In genomic region chr2:160680974-160681373, GRCh38 we compare ENCODE assay signal across 23 cellular contexts.
"Had no signal": no experiment of that assay in that cellular context is flagged by ENCODE, and none has a peak within 500 bp of the region (broad histone marks: within the 10 kb centered on the region; RNA-seq: fewer than 3 reads in every experiment).

No MANE protein-coding gene starts in this region.

- H3K36me3 Mint-ChIP-seq: mesothelial cell of epicardium had no signal

- H3K4me1 Mint-ChIP-seq: mesothelial cell of epicardium had no signal

- ATAC-seq: effector memory CD8-positive, alpha-beta T cell; gastrocnemius medialis; heart right ventricle; left cardiac atrium; left lung; left ventricle myocardium superior; lower lobe of right lung; mucosa of descending colon; naive thymus-derived CD4-positive, alpha-beta T cell had no signal

- DNase-seq: colonic mucosa; cortex of kidney; effector CD8-positive, alpha-beta T cell; effector memory CD8-positive, alpha-beta T cell; esophagus squamous epithelium; foreskin fibroblast; foreskin melanocyte; gastrocnemius medialis; glutamatergic neuron; head of caudate nucleus; heart right ventricle; hippocampal formation; left cardiac atrium; left lung; left ventricle myocardium superior; lower lobe of right lung; mesenchymal stem cell; mucosa of descending colon; naive thymus-derived CD4-positive, alpha-beta T cell had no signal

- H3K27ac ChIP-seq: colonic mucosa, esophagus squamous epithelium, gastrocnemius medialis, heart right ventricle, left lung, lower lobe of right lung had no signal

- H3K4me3 ChIP-seq: colonic mucosa, esophagus squamous epithelium, gastrocnemius medialis, heart right ventricle, left lung, lower lobe of right lung, mucosa of descending colon had no signal

- FAIRE-seq: islet of Langerhans, keratinocyte had no signal

- H3K36me3 ChIP-seq: colonic mucosa, esophagus squamous epithelium, gastrocnemius medialis, heart right ventricle, left lung, lower lobe of right lung had no signal

- H3K9me3 ChIP-seq: colonic mucosa, esophagus squamous epithelium, gastrocnemius medialis, heart right ventricle, left lung, lower lobe of right lung, mucosa of descending colon had no signal

- H3K4me1 ChIP-seq: colonic mucosa, esophagus squamous epithelium, gastrocnemius medialis, heart right ventricle, left lung, lower lobe of right lung had no signal

- H3K27me3 ChIP-seq: colonic mucosa, esophagus squamous epithelium, gastrocnemius medialis, heart right ventricle, left lung had no signal

- H3K4me3 Mint-ChIP-seq: dendritic cell treated with granulocyte-macrophage colony-stimulating factor and Interleukin-4, amounts not matched to agents 40 ng/mL and 50 ng/mL, for 4 days; effector memory CD8-positive, alpha-beta T cell; mesothelial cell of epicardium; naive thymus-derived CD4-positive, alpha-beta T cell had no signal

- H3K9me3 Mint-ChIP-seq: effector memory CD8-positive, alpha-beta T cell had no signal

- H3K27ac Mint-ChIP-seq: dendritic cell treated with granulocyte-macrophage colony-stimulating factor and Interleukin-4, amounts not matched to agents 40 ng/mL and 50 ng/mL, for 4 days; effector memory CD8-positive, alpha-beta T cell; mesothelial cell of epicardium; naive thymus-derived CD4-positive, alpha-beta T cell had no signal
